13 cellular contexts compared by ENCODE assay signal in the genomic region with DNA sequence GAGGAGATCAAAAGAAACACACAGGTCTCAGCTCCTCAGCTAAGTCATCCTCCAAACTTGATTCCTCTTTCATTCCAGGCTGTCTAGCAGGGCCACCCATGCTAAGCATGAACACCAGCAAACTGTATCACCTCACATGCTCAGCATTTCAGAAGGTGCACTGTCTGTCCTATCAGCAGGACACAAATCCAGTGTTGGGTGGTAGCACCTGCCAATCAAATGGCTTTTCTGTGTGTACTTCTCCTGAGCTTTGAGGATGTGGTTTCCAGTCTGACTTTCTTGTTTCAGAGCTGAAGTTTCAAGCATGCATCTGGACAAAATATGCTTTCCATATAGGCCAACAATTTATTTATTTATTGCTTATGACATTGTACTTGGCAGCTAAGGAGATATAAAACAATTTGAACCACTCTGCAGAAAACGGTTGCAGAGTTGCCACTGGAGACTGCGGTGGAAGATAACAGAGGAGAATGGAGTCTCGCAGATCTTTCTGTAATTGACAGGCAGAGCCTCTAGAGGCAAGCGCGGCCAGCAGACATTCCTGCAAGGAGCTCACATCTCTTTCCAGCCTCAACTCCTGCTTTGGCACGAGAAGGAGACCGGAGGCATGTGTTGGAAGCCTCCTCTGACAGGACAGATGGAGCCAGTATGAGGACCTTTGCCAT.
DNase-seq lines count a peak whose midpoint lies in the region; ATAC-seq and TF ChIP-seq lines count a peak whose summit lies in the region.
"Had no signal": no experiment of that assay in that cellular context is flagged by ENCODE, and none has a peak within 500 bp of the region (broad histone marks: within the 10 kb centered on the region; RNA-seq: fewer than 3 reads in every experiment).

No MANE protein-coding gene starts in this region.

- H3K4me1 ChIP-seq in SK-N-SH (ENCODE audit: control insufficient read depth in 1 of 2, insufficient read depth in 2 of 2, low read depth in 1 of 2, low read length in 1 of 2) (no peaks in the 10 kb centered on the region), endodermal cell (ENCODE audit: control insufficient read depth, insufficient read depth, low read length) (no peaks in the 10 kb centered on the region), GM23338 (ENCODE audit: insufficient read depth) (peaks cover 33% of the 10 kb centered on the region)

- no peaks in the 10 kb centered on the region for H3F3A ChIP-seq in SK-N-SH (replicated peaks; ENCODE audit: insufficient read depth)
- H3F3A ChIP-seq in GM23338 (replicated peaks; ENCODE audit: low read depth) = peaks cover 8% of the 10 kb centered on the region; the same call in 1 of the 2 replicates

- no peak for TF ChIP-seq RAD21 in SK-N-SH (IDR thresholded peaks at IDR 0.05; ENCODE audit: low read length)

- TF ChIP-seq CTCF in SK-N-SH (IDR thresholded peaks at IDR 0.05) (no peak), endodermal cell (conservative IDR thresholded peaks at IDR 0.05) (peak; percentile 47), GM23338 (conservative IDR thresholded peaks at IDR 0.05; ENCODE audit: low read depth in 2 of 2) (no peak)

- H2AFZ ChIP-seq in SK-N-SH (ENCODE audit: low read depth) = no peak overlapping the region
- no peak overlapping the region for H2AFZ ChIP-seq in GM23338

- H3K27me3 Mint-ChIP-seq in endodermal cell (ENCODE audit: insufficient read depth) = peaks cover 27% of the 10 kb centered on the region
- peaks cover 13% of the 10 kb centered on the region for H3K27me3 Mint-ChIP-seq in GM23338 (ENCODE audit: insufficient read depth, low read depth, poor library complexity)
- H3K27me3 Mint-ChIP-seq: stimulated activated memory B cell treated with anti-CD40 and anti-IgM and Interleukin-4, amounts not matched to agents 10 μg/mL and 1 μg/mL and 100 μg/mL, for 72 hours had no signal

- H3K79me2 ChIP-seq in SK-N-SH (ENCODE audit: insufficient read depth) (no peaks in the 10 kb centered on the region), GM23338 (replicated peaks; ENCODE audit: insufficient read depth) (no peaks in the 10 kb centered on the region)

- POLR2A ChIA-PET in SK-N-SH (lab: Yijun Ruan, JAX) = no interaction called here

- H3K9me3 ChIP-seq in SK-N-SH = no peaks in the 10 kb centered on the region
- H3K9me3 ChIP-seq in endodermal cell (ENCODE audit: control insufficient read depth, low read length) = no peaks in the 10 kb centered on the region

- no peak for TF ChIP-seq EP300 in SK-N-SH (IDR thresholded peaks at IDR 0.05; ENCODE audit: borderline replicate concordance in 1 of 2, low read depth in 1 of 2, low read length in 1 of 2)

- H3K4me3 ChIP-seq in SK-N-SH (ENCODE audit: low read depth in 2 of 2, low read length in 1 of 2) (no peak overlapping the region), endodermal cell (ENCODE audit: low read length) (no peak overlapping the region), GM23338 (no peak overlapping the region)
- H3K4me3 ChIP-seq: skin epidermis had no signal

- H3K4me2 ChIP-seq in SK-N-SH (no peak overlapping the region), GM23338 (no peak overlapping the region)

- CTCF ChIA-PET in SK-N-SH (lab: Yijun Ruan, JAX) = no interaction called here

- H3K9me2 ChIP-seq in SK-N-SH (no peaks in the 10 kb centered on the region), GM23338 (ENCODE audit: insufficient read depth) (no peaks in the 10 kb centered on the region; the same call in 1 of the 2 replicates)

- H3K4me3 Mint-ChIP-seq in endodermal cell = no peak overlapping the region
- H3K4me3 Mint-ChIP-seq in GM23338 = no peak overlapping the region
- H3K4me3 Mint-ChIP-seq: stimulated activated memory B cell treated with anti-CD40 and anti-IgM and Interleukin-4, amounts not matched to agents 10 μg/mL and 1 μg/mL and 100 μg/mL, for 72 hours had no signal

- H3K36me3 Mint-ChIP-seq in endodermal cell (ENCODE audit: low read depth) (no peaks in the 10 kb centered on the region), GM23338 (ENCODE audit: low read depth) (no peaks in the 10 kb centered on the region)
- H3K36me3 Mint-ChIP-seq: stimulated activated memory B cell treated with anti-CD40 and anti-IgM and Interleukin-4, amounts not matched to agents 10 μg/mL and 1 μg/mL and 100 μg/mL, for 72 hours had no signal

- H4K20me1 ChIP-seq in SK-N-SH (ENCODE audit: insufficient read depth) = no peaks in the 10 kb centered on the region
- no peaks in the 10 kb centered on the region for H4K20me1 ChIP-seq in GM23338 (replicated peaks; ENCODE audit: insufficient read depth)

- H3K9ac ChIP-seq in SK-N-SH (no peak overlapping the region), endodermal cell (ENCODE audit: extremely low read depth, low read length, poor library complexity, severe bottlenecking) (no peak overlapping the region)

- WGBS in SK-N-SH (ENCODE audit: low lambda C conversion rate) = 78% methylated on average over 7 of the region's 7 CpGs
- WGBS in endodermal cell (ENCODE audit: insufficient coverage in 1 of 2, insufficient read length in 1 of 2), 2 experiments = 91 to 97% methylated on average over 7 of the region's 7 CpGs

- no peak for DNase-seq in SK-N-SH
- DNase-seq in endodermal cell = no peak
- no peak for DNase-seq in HPDE6-E6E7 (ENCODE audit: extremely low spot score)
- DNase-seq in AG08396 (ENCODE audit: low spot score) = no peak
- DNase-seq in GM23338 (ENCODE audit: low spot score) = no peak
- DNase-seq: activated T-cell treated with anti-CD3 and anti-CD28 coated beads, Interleukin-2, amount 50 U/mL, for 72 hours; head of caudate nucleus had no signal

- H3K4me1 Mint-ChIP-seq in endodermal cell (peaks cover 10% of the 10 kb centered on the region), GM23338 (peaks cover 34% of the 10 kb centered on the region)
- H3K4me1 Mint-ChIP-seq: stimulated activated memory B cell treated with anti-CD40 and anti-IgM and Interleukin-4, amounts not matched to agents 10 μg/mL and 1 μg/mL and 100 μg/mL, for 72 hours had no signal

- H3K36me3 ChIP-seq in SK-N-SH (replicated peaks in 1 of 2; ENCODE audit: control insufficient read depth in 1 of 2, insufficient read depth in 2 of 2, low read length in 1 of 2) (no peaks in the 10 kb centered on the region), endodermal cell (ENCODE audit: control insufficient read depth, insufficient read depth, low read length) (no peaks in the 10 kb centered on the region), GM23338 (ENCODE audit: insufficient read depth) (no peaks in the 10 kb centered on the region)

- H3K27me3 ChIP-seq in SK-N-SH (ENCODE audit: insufficient read depth) (no peaks in the 10 kb centered on the region), endodermal cell (ENCODE audit: control insufficient read depth, insufficient read depth, low read length, poor library complexity, severe bottlenecking) (no peaks in the 10 kb centered on the region), GM23338 (ENCODE audit: insufficient read depth) (no peaks in the 10 kb centered on the region)

- peak; percentile 46; the same call in 2 of the 3 replicates for ATAC-seq in SK-N-SH treated with all-trans-retinoic acid at 6 μM for 48 hours
- peak; percentile 92 for ATAC-seq in GM21529 (IDR thresholded peaks at IDR 0.05; ENCODE audit: unreplicated experiment)
- ATAC-seq in HG03139 (IDR thresholded peaks at IDR 0.05; ENCODE audit: unreplicated experiment) = peak; percentile 77
- ATAC-seq in GM23338 = no peak

- H3K27ac Mint-ChIP-seq in endodermal cell (no peak overlapping the region), GM23338 (no peak overlapping the region)
- H3K27ac Mint-ChIP-seq: activated T-cell treated with anti-CD3 and anti-CD28 coated beads, Interleukin-2, amount 50 U/mL, for 72 hours; stimulated activated memory B cell treated with anti-CD40 and anti-IgM and Interleukin-4, amounts not matched to agents 10 μg/mL and 1 μg/mL and 100 μg/mL, for 72 hours had no signal

- H3K27ac ChIP-seq in SK-N-SH (ENCODE audit: low read depth in 2 of 2, low read length in 1 of 2) (no peak overlapping the region), endodermal cell (ENCODE audit: low read depth, low read length) (no peak overlapping the region), GM23338 (ENCODE audit: low read depth) (no peak overlapping the region)
- H3K27ac ChIP-seq: 22Rv1, skin epidermis had no signal

- H3K9me3 Mint-ChIP-seq in endodermal cell (no peaks in the 10 kb centered on the region), GM23338 (no peaks in the 10 kb centered on the region; the same call in 2 of the 3 replicates)
- H3K9me3 Mint-ChIP-seq: activated T-cell treated with anti-CD3 and anti-CD28 coated beads, Interleukin-2, amount 50 U/mL, for 72 hours; stimulated activated memory B cell treated with anti-CD40 and anti-IgM and Interleukin-4, amounts not matched to agents 10 μg/mL and 1 μg/mL and 100 μg/mL, for 72 hours had no signal

TF ChIP-seq in SK-N-SH, 30 proteins besides CTCF, POLR2A, EP300 and RAD21 (continues in another document):
- TF ChIP-seq RCOR1 (IDR thresholded peaks at IDR 0.05; ENCODE audit: low read length) (no peak), MEF2A (IDR thresholded peaks at IDR 0.05; ENCODE audit: borderline replicate concordance, low read depth) (no peak), GATA2 (CRISPR knock-in tag; IDR thresholded peaks at IDR 0.05) (no peak)
- TF ChIP-seq, protein P1, sequence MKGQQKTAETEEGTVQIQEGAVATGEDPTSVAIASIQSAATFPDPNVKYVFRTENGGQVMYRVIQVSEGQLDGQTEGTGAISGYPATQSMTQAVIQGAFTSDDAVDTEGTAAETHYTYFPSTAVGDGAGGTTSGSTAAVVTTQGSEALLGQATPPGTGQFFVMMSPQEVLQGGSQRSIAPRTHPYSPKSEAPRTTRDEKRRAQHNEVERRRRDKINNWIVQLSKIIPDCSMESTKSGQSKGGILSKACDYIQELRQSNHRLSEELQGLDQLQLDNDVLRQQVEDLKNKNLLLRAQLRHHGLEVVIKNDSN (IDR thresholded peaks at IDR 0.05; ENCODE audit: borderline replicate concordance, low read depth) = no peak

TF ChIP-seq in GM23338, 12 proteins besides CTCF, POLR2A, EP300 and RAD21 (continues in another document):
- no peak for TF ChIP-seq POLR2AphosphoS5 (IDR thresholded peaks at IDR 0.05; ENCODE audit: low read depth)
- no peak for TF ChIP-seq EZH2 (IDR thresholded peaks at IDR 0.05; ENCODE audit: low read depth, unreplicated experiment)
- no peak for TF ChIP-seq NANOG (IDR thresholded peaks at IDR 0.05; ENCODE audit: borderline replicate concordance)
- no peak for TF ChIP-seq EZH2phosphoT487 (IDR thresholded peaks at IDR 0.05; ENCODE audit: unreplicated experiment)
- TF ChIP-seq CREB1 (CRISPR knock-in tag; IDR thresholded peaks at IDR 0.05; ENCODE audit: low read depth) = no peak
- no peak for TF ChIP-seq ZNF331 (CRISPR knock-in tag; IDR thresholded peaks at IDR 0.05; ENCODE audit: low read depth)
